ENCODE assay signal across 17 cellular contexts in the genomic region with DNA sequence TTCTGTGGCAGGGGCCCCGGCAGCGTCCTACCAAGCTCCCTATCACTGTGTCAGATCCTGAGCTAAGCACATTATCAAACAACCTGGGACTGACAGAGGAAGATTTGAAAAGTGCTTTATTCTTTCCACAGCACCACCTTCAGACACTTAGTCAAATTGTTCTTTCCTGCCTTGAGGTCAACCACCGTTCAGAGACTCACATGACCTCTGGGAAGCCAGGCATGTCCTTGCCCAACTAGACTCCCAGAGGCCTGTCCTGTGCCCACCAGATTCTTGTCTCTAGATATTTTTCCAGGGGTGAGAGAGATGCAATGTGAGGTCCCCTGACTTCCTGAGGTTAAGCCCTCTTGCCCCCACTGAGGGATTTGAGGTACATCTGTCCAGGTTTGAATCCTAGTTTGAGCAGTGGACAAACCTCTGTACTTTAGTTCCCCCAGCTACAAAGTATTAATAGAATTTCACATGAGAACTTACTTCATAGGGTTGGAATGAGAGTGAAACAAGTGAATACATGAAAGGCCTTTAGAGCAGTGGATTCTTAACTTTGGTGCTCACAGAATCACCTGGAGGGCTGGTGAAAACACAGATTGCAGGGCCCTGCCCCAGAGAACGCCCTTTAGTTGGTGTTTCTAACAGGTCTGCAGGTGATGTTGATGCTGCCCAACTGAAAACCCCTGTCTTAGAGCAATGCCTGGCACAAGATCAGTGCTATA.
A peak's percentile ranks its signal among the peaks of the same experiment; 100 is the strongest.
DNase-seq lines count a peak whose midpoint lies in the region; ATAC-seq and TF ChIP-seq lines count a peak whose summit lies in the region.
"Had no signal": no experiment of that assay in that cellular context is flagged by ENCODE, and none has a peak within 500 bp of the region (broad histone marks: within the 10 kb centered on the region; RNA-seq: fewer than 3 reads in every experiment).

No MANE protein-coding gene starts in this region.

- no peak overlapping the region for H3K4me3 ChIP-seq in Caco-2 (ENCODE audit: low read depth, low read length)
- H3K4me3 ChIP-seq: gastroesophageal sphincter had no signal

- POLR2A ChIA-PET in Caco-2 (lab: Charles Lee) (no interaction called here), WTC11 (lab: Charles Lee) (no interaction called here)

- H3K4me1 ChIP-seq in Caco-2: no peaks in the 10 kb centered on the region
- H3K4me1 ChIP-seq: gastroesophageal sphincter had no signal

- CTCF ChIA-PET in Caco-2 (lab: Charles Lee): no interaction called here
- CTCF ChIA-PET in WTC11 (lab: Charles Lee): interaction anchor here (0.8 kb wide), 1 partner anchor 8 kb away, joined by 3 read pairs; no protein-coding TSS in a partner anchor

- no peaks in the 10 kb centered on the region for H3K27me3 ChIP-seq in Caco-2 (replicated peaks; ENCODE audit: control insufficient read depth, insufficient read depth, low read length)
- H3K27me3 ChIP-seq: gastroesophageal sphincter had no signal

- H3K9me3 ChIP-seq in Caco-2: no peaks in the 10 kb centered on the region
- H3K9me3 ChIP-seq: gastroesophageal sphincter had no signal

- no peaks in the 10 kb centered on the region for H3K36me3 ChIP-seq in Caco-2 (ENCODE audit: control insufficient read depth, insufficient read depth, low read length)
- H3K36me3 ChIP-seq: gastroesophageal sphincter had no signal

- intact Hi-C loops in Caco-2 (cut with micrococcal nuclease; ENCODE audit: unreplicated experiment): loop anchor here (5.0 kb wide), 1 partner anchor 81 kb away; no protein-coding TSS in a partner anchor

- H3K4me3 Mint-ChIP-seq in Caco-2 (ENCODE audit: unreplicated experiment) (no peak overlapping the region), WTC11 (no peak overlapping the region)
- H3K4me3 Mint-ChIP-seq: naive B cell had no signal

- H3K4me1 Mint-ChIP-seq in Caco-2 (ENCODE audit: low read depth, unreplicated experiment) (peaks cover 6% of the 10 kb centered on the region), WTC11 (no peaks in the 10 kb centered on the region)

- DNase-seq in Caco-2: no peak
- DNase-seq in H4 (ENCODE audit: low spot score): peak; percentile 25
- DNase-seq in WTC11 (ENCODE audit: low spot score): no peak
- DNase-seq in left kidney (ENCODE audit: low read depth, low spot score): peak; percentile 31
- DNase-seq in NCI-H187 (lab: John Stamatoyannopoulos, UW): no peak
- DNase-seq in NCI-H1105 treated with DMSO at 0.1 percent for 48 hours (lab: John Stamatoyannopoulos, UW): no peak
- DNase-seq in activated effector memory CD4-positive, alpha-beta T cell treated with anti-CD3 and anti-CD28 coated beads, Interleukin-2, amount 50 U/mL, for 16 hours: no peak
- DNase-seq: activated CD4-positive, alpha-beta T cell treated with anti-CD3 and anti-CD28 coated beads for 48 hours; activated gamma-delta T cell; C1 segment of cervical spinal cord; caudate nucleus; IMR-90; naive B cell; NCI-H1105; stimulated activated CD4-positive, alpha-beta T cell treated with anti-CD3 and anti-CD28 coated beads, Interleukin-2, amount 100 ng/mL, for 24 hours had no signal

- H3K27me3 Mint-ChIP-seq in Caco-2 (ENCODE audit: insufficient read depth, unreplicated experiment): no peaks in the 10 kb centered on the region
- no peaks in the 10 kb centered on the region; the same call in 1 of the 2 replicates for H3K27me3 Mint-ChIP-seq in WTC11 (ENCODE audit: low read depth)

- no TSS peak for BruUV-seq in Caco-2 (replicated peaks; lab: Mats Ljungman, UMichigan)

- H3K27ac Mint-ChIP-seq in Caco-2 (ENCODE audit: unreplicated experiment) (peak overlapping the region; percentile 23), WTC11 (peak overlapping the region; percentile 15; the same call in 1 of the 2 replicates)

- no peak for TF ChIP-seq CTCF in Caco-2 (IDR thresholded peaks at IDR 0.05; ENCODE audit: insufficient read depth in 1 of 2, low read depth in 1 of 2, low read length in 1 of 2, severe bottlenecking in 1 of 2, unreplicated experiment in 1 of 2)
- TF ChIP-seq CTCF in WTC11 (IDR thresholded peaks at IDR 0.05): no peak

- H3K36me3 Mint-ChIP-seq in Caco-2 (ENCODE audit: insufficient read depth, unreplicated experiment) (no peaks in the 10 kb centered on the region), WTC11 (no peaks in the 10 kb centered on the region)
- H3K36me3 Mint-ChIP-seq: naive B cell had no signal

- H3K9me3 Mint-ChIP-seq in Caco-2 (ENCODE audit: unreplicated experiment) (no peaks in the 10 kb centered on the region), WTC11 (no peaks in the 10 kb centered on the region)
- H3K9me3 Mint-ChIP-seq: naive B cell had no signal

- ATAC-seq in WTC11: no peak
- ATAC-seq: gastroesophageal sphincter, Panc1 had no signal

TF ChIP-seq in WTC11, 78 proteins besides CTCF, POLR2A, EP300 and RAD21:
- no peak for TF ChIP-seq ZNF263 (CRISPR knock-in tag; IDR thresholded peaks at IDR 0.05; ENCODE audit: low read depth)
- TF ChIP-seq ETV6 (CRISPR knock-in tag; IDR thresholded peaks at IDR 0.05): no peak
- no peak for TF ChIP-seq RORB (CRISPR knock-in tag; IDR thresholded peaks at IDR 0.05)
- no peak for TF ChIP-seq ATF3 (CRISPR knock-in tag; conservative IDR thresholded peaks at IDR 0.05)

Comparison
In these comparisons a context has a peak if more than half of its experiments do, and no peak if none do; other contexts are left out.
1. DNase-seq: peak in H4 (single experiment) and left kidney (single experiment); none in Caco-2 (0 of 2), WTC11 (single experiment), NCI-H187 (0 of 2), NCI-H1105 treated with DMSO at 0.1 percent for 48 hours (single experiment) and activated effector memory CD4-positive, alpha-beta T cell treated with anti-CD3 and anti-CD28 coated beads, Interleukin-2, amount 50 U/mL, for 16 hours (single experiment).